Comparison of ENCODE assay signal across 16 cellular contexts in genomic region chr1:117644696-117645311, GRCh38. TPM values are rescaled to one million over a fixed set of nuclear protein-coding genes. Genes with fewer than 3 reads are reported as not detected.
DNase-seq lines count a peak whose midpoint lies in the region; ATAC-seq and TF ChIP-seq lines count a peak whose summit lies in the region.
"Had no signal": no experiment of that assay in that cellular context is flagged by ENCODE, and none has a peak within 500 bp of the region (broad histone marks: within the 10 kb centered on the region; RNA-seq: fewer than 3 reads in every experiment).

No MANE protein-coding gene starts in this region.

- TF ChIP-seq CTCF in nephron progenitor cell (IDR thresholded peaks at IDR 0.05) = no peak

- H3K36me3 Mint-ChIP-seq in nephron progenitor cell (ENCODE audit: low read depth) = no peaks in the 10 kb centered on the region

- no peak for TF ChIP-seq POLR2A in erythroblast (IDR thresholded peaks at IDR 0.05; ENCODE audit: low read length)

- no peaks in the 10 kb centered on the region for H3K27me3 Mint-ChIP-seq in nephron progenitor cell (ENCODE audit: low read depth, poor library complexity)

- no peaks in the 10 kb centered on the region for H3K4me1 Mint-ChIP-seq in nephron progenitor cell

- peak; percentile 85 to 89 for DNase-seq in erythroblast (lab: John Stamatoyannopoulos, UW)
- DNase-seq in NCI-H128 (lab: John Stamatoyannopoulos, UW; ENCODE audit: unreplicated experiment) = no peak
- DNase-seq in mesenteric fat pad (ENCODE audit: low spot score) = no peak
- DNase-seq in nephron progenitor cell = no peak
- DNase-seq in nucleus accumbens (lab: John Stamatoyannopoulos, UW) = no peak
- DNase-seq: activated CD4-positive, alpha-beta T cell treated with anti-CD3 and anti-CD28 coated beads, Interleukin-2, amount 50 U/mL, for 1 hour; activated naive CD4-positive, alpha-beta T cell treated with anti-CD3 and anti-CD28 coated beads for 36 hours; NCI-H1105 treated with DMSO at 0.1 percent for 48 hours; NCI-H748 treated with DMSO at 0.1 percent for 48 hours; SK-N-SH; stimulated activated CD4-positive, alpha-beta T cell treated with anti-CD3 and anti-CD28 coated beads, Interleukin-2, amount 100 ng/mL, for 48 hours had no signal

- no peak overlapping the region for H3K4me3 Mint-ChIP-seq in nephron progenitor cell
- H3K4me3 Mint-ChIP-seq: activated naive CD4-positive, alpha-beta T cell treated with anti-CD3 and anti-CD28 coated beads for 36 hours had no signal

- ATAC-seq in GM18502 (IDR thresholded peaks at IDR 0.05; ENCODE audit: poor library complexity, unreplicated experiment) (peak; percentile 74), GM21786 (IDR thresholded peaks at IDR 0.05; ENCODE audit: unreplicated experiment) (peak; percentile 64), HG03439 (IDR thresholded peaks at IDR 0.05; ENCODE audit: unreplicated experiment) (peak; percentile 84)
- ATAC-seq: gastroesophageal sphincter, left lobe of liver had no signal

- no peak overlapping the region for H3K27ac Mint-ChIP-seq in nephron progenitor cell
- H3K27ac Mint-ChIP-seq: activated naive CD4-positive, alpha-beta T cell treated with anti-CD3 and anti-CD28 coated beads for 36 hours had no signal

- H3K9me3 Mint-ChIP-seq in nephron progenitor cell = peaks cover 3% of the 10 kb centered on the region
- H3K9me3 Mint-ChIP-seq: activated naive CD4-positive, alpha-beta T cell treated with anti-CD3 and anti-CD28 coated beads for 36 hours had no signal

RNA-seq across cellular contexts. Expression of gene TENT5C, which starts 39.0 kb away (rescaled TPM):
- total RNA-seq in mesenteric fat pad = 2.5 TPM

Comparison
In these comparisons a context has a peak if more than half of its experiments do, and no peak if none do; other contexts are left out.
1. DNase-seq: peak in erythroblast (2 of 2); none in NCI-H128 (single experiment), mesenteric fat pad (single experiment), nephron progenitor cell (single experiment) and nucleus accumbens (0 of 56).
2. Peak in every context shown above with its lines, with median percentiles within 50 percentile points of each other: ATAC-seq.